ENCODE assay signal across 17 cellular contexts in genomic region chr11:846496-847098, GRCh38. TPM values are rescaled to one million over a fixed set of nuclear protein-coding genes. Genes with fewer than 3 reads are reported as not detected.
DNase-seq lines count a peak whose midpoint lies in the region; ATAC-seq and TF ChIP-seq lines count a peak whose summit lies in the region.
"Had no signal": no experiment of that assay in that cellular context is flagged by ENCODE, and none has a peak within 500 bp of the region (broad histone marks: within the 10 kb centered on the region; RNA-seq: fewer than 3 reads in every experiment).

No MANE protein-coding gene starts in this region.

- POLR2A ChIA-PET in PC-3 (lab: Charles Lee; ENCODE audit: unreplicated experiment), result no interaction called here

- BruUV-seq in PC-3 (replicated peaks; lab: Mats Ljungman, UMichigan), result no TSS peak

- H3K4me2 ChIP-seq in BLaER1 treated with 17β-estradiol and CSF1 and Interleukin-3, amounts not matched to agents 10 nM and 100 nM, result peak overlapping the region; percentile 85 to 99 (median 98); a peak in 21 of 22 replicates
- peak overlapping the region; percentile 90 for H3K4me2 ChIP-seq in PC-3 (ENCODE audit: low read length)

- H3K36me3 ChIP-seq in BLaER1 treated with 17β-estradiol and CSF1 and Interleukin-3, amounts not matched to agents 10 nM and 100 nM, result peaks cover 0 to 18% (median 0%) of the 10 kb centered on the region in 11 experiments; a peak in 3 of 22 replicates
- no peaks in the 10 kb centered on the region; the same call in 1 of the 2 replicates for H3K36me3 ChIP-seq in PC-3 (ENCODE audit: low read depth, low read length)
- no peaks in the 10 kb centered on the region for H3K36me3 ChIP-seq in ovary

- H4K20me1 ChIP-seq in BLaER1 treated with 17β-estradiol and CSF1 and Interleukin-3, amounts not matched to agents 10 nM and 100 nM, result peaks cover 58 to 75% (median 66%) of the 10 kb centered on the region in 11 experiments
- H4K20me1 ChIP-seq in PC-3 (ENCODE audit: low read length), result peaks cover 6% of the 10 kb centered on the region

- no peaks in the 10 kb centered on the region for H3F3A ChIP-seq in PC-3 (ENCODE audit: low read length, unreplicated experiment)

- intact Hi-C loops in PC-3 (cut with micrococcal nuclease), result no loop called here
- intact Hi-C loops in ovary (cut with DNase I), result loop anchor here in 1 of 4 donors (10.0 kb wide), 1 partner anchor 618 kb away; no protein-coding TSS in a partner anchor

- CTCF ChIA-PET in PC-3 (lab: Charles Lee), result no interaction called here

- no peak for ATAC-seq in PC-3
- no peak for ATAC-seq in GM21515 (IDR thresholded peaks at IDR 0.05; ENCODE audit: unreplicated experiment)
- no peak for ATAC-seq in HG03460 (IDR thresholded peaks at IDR 0.05; ENCODE audit: unreplicated experiment)

- 77 to 83% (median 81%) methylated on average over 11 of the region's 11 CpGs for WGBS in ovary, 3 donors

- H2AFZ ChIP-seq in PC-3 (ENCODE audit: low read length), result no peak overlapping the region

- H3K9me2 ChIP-seq in PC-3 (replicated peaks; ENCODE audit: low read length), result no peaks in the 10 kb centered on the region

- DNase-seq in PC-3 (no peak), epithelial cell of prostate (ENCODE audit: low read depth, low spot score) (peak; percentile 49), ovary (no peak), NCI-H82 treated with DMSO at 0.1 percent for 48 hours (lab: John Stamatoyannopoulos, UW; ENCODE audit: unreplicated experiment) (no peak), NCI-H2107 treated with DMSO at 0.1 percent for 48 hours (lab: John Stamatoyannopoulos, UW; ENCODE audit: unreplicated experiment) (no peak)
- DNase-seq: activated CD4-positive, alpha-beta memory T cell treated with anti-CD3 and anti-CD28 coated beads for 36 hours; activated gamma-delta T cell; CD4-positive, alpha-beta memory T cell; GDM1; HCEC 1CT; NCI-H1048; NCI-H510A; posterior cingulate gyrus; stimulated activated CD4-positive, alpha-beta T cell treated with anti-CD3 and anti-CD28 coated beads, Interleukin-1b, Interleukin-23, amount 100 ng/mL, for 48 hours had no signal

- peaks cover 53% of the 10 kb centered on the region for H3K79me2 ChIP-seq in PC-3 (ENCODE audit: low read length)

- no peak for TF ChIP-seq EP300 in ovary (IDR thresholded peaks at IDR 0.05)

- TF ChIP-seq CTCF in PC-3 (conservative IDR thresholded peaks at IDR 0.05; ENCODE audit: low read depth, low read length), result no peak
- no peak for TF ChIP-seq CTCF in ovary (IDR thresholded peaks at IDR 0.05)

- TF ChIP-seq POLR2A in ovary (IDR thresholded peaks at IDR 0.05), result no peak

- no peaks in the 10 kb centered on the region for H3K9me3 ChIP-seq in BLaER1 treated with 17β-estradiol and CSF1 and Interleukin-3, amounts not matched to agents 10 nM and 100 nM (replicated peaks in 1 of 11)
- H3K9me3 ChIP-seq in PC-3 (ENCODE audit: low read length), result no peaks in the 10 kb centered on the region
- no peaks in the 10 kb centered on the region for H3K9me3 ChIP-seq in ovary

- peak overlapping the region in 2 of 10 experiments; percentile 99; a peak in 3 of 20 replicates for H3K4me3 ChIP-seq in BLaER1 treated with 17β-estradiol and CSF1 and Interleukin-3, amounts not matched to agents 10 nM and 100 nM
- H3K4me3 ChIP-seq in PC-3 (ENCODE audit: low read length), result no peak overlapping the region
- H3K4me3 ChIP-seq in ovary, result no peak overlapping the region

- H3K27ac ChIP-seq in BLaER1 treated with 17β-estradiol and CSF1 and Interleukin-3, amounts not matched to agents 10 nM and 100 nM, result peak overlapping the region in 4 of 11 experiments; percentile 15 to 43 (median 29); a peak in 2 of 22 replicates
- H3K27ac ChIP-seq in PC-3 (ENCODE audit: low read length) (no peak overlapping the region), epithelial cell of prostate (peak overlapping the region; percentile 85), ovary (peak overlapping the region; percentile 74 to 92)

- peaks cover 0 to 18% (median 0%) of the 10 kb centered on the region in 11 experiments; a peak in 10 of 22 replicates for H3K27me3 ChIP-seq in BLaER1 treated with 17β-estradiol and CSF1 and Interleukin-3, amounts not matched to agents 10 nM and 100 nM
- H3K27me3 ChIP-seq in PC-3 (ENCODE audit: low read length), result no peaks in the 10 kb centered on the region
- H3K27me3 ChIP-seq in ovary, result no peaks in the 10 kb centered on the region

- H3K4me1 ChIP-seq in BLaER1 treated with 17β-estradiol and CSF1 and Interleukin-3, amounts not matched to agents 10 nM and 100 nM, result peaks cover 51 to 76% (median 71%) of the 10 kb centered on the region in 10 experiments
- H3K4me1 ChIP-seq in PC-3 (ENCODE audit: insufficient read depth, low read length) (peaks cover 33% of the 10 kb centered on the region), ovary (ENCODE audit: insufficient read depth) (peaks cover 31% of the 10 kb centered on the region)

- H3K9ac ChIP-seq in BLaER1 treated with 17β-estradiol and CSF1 and Interleukin-3, amounts not matched to agents 10 nM and 100 nM, result peak overlapping the region in 9 of 11 experiments; percentile 2 to 100 (median 45); a peak in 10 of 22 replicates
- H3K9ac ChIP-seq in PC-3 (ENCODE audit: low read length), result no peak overlapping the region

RNA-seq across cellular contexts. Expression of gene TSPAN4, which starts 3.9 kb away (rescaled TPM):
- total RNA-seq in PC-3 (2014; rRNA removed) (121 and 138 TPM in 2 replicates), ovary (100 to 1,000 TPM in 1 of 7 donors, 10 to 100 TPM in 6; 66.6 to 109 (median 89.7) TPM)
- polyA plus RNA-seq in ovary, result 100 to 1,000 TPM in 1 of 2 donors, 1 to 10 TPM in 1; 6.4 to 124 TPM

RNA-seq across cellular contexts. Expression of gene POLR2L, which starts 4.3 kb away (rescaled TPM):
- total RNA-seq in PC-3 (2014; rRNA removed) (661 and 1,148 TPM in 2 replicates), ovary (10 to 100 TPM; 26.8 to 89.3 (median 62.7) TPM)
- 10 to 100 TPM in 1 of 2 donors, 1 to 10 TPM in 1; 4.9 to 67.3 TPM for polyA plus RNA-seq in ovary

RNA-seq across cellular contexts. Expression of gene CD151, which starts 13.8 kb away (rescaled TPM):
- total RNA-seq in PC-3 (2014; rRNA removed), result 469 and 490 TPM in 2 replicates
- total RNA-seq in ovary, result 100 to 1,000 TPM in 6 of 7 donors, 10 to 100 TPM in 1; 32.9 to 243 (median 176) TPM
- polyA plus RNA-seq in ovary, result 100 to 1,000 TPM in 1 of 2 donors, 10 to 100 TPM in 1; 46.3 to 168 TPM

RNA-seq across cellular contexts. Expression of gene CRACR2B, which starts 18.9 kb away (rescaled TPM):
- total RNA-seq in PC-3 (2014; rRNA removed) (10.6 and 19.8 TPM in 2 replicates), ovary (1 to 10 TPM; 1.2 to 6.5 (median 3.9) TPM)
- polyA plus RNA-seq in ovary, result 1 to 10 TPM in 1 of 2 donors, under 1 TPM in 1; 0.18 to 5.0 TPM
- polyA plus RNA-seq: CD4-positive, alpha-beta memory T cell had no signal

RNA-seq across cellular contexts. Expression of gene PNPLA2, which starts 27.9 kb away (rescaled TPM):
- total RNA-seq in PC-3 (2014; rRNA removed) (40.2 and 41.4 TPM in 2 replicates), ovary (10 to 100 TPM; 33.0 to 98.2 (median 83.0) TPM)
- 10 to 100 TPM; 12.9 to 91.5 TPM for polyA plus RNA-seq in ovary
